Comparison of ENCODE assay signal across 11 cellular contexts in genomic region chr1:203891950-203892349, GRCh38.
"Had no signal": no experiment of that assay in that cellular context is flagged by ENCODE, and none has a peak within 500 bp of the region (broad histone marks: within the 10 kb centered on the region; RNA-seq: fewer than 3 reads in every experiment).

No MANE protein-coding gene starts in this region.

- H3K4me3 ChIP-seq: GM23338 had no signal

- H3K27ac Mint-ChIP-seq: GM23338, H9, HFFc6 had no signal

- H3K27ac ChIP-seq: KMS-11 had no signal

- FAIRE-seq: H1, H54, HTR-8/SVneo had no signal

- H3K4me3 Mint-ChIP-seq: GM23338, H9, HFFc6 had no signal

- H3K4me1 Mint-ChIP-seq: GM23338 had no signal

- H3K4me2 ChIP-seq: GM23338, KMS-11 had no signal

- ATAC-seq: GM23338 had no signal

- H3K9ac ChIP-seq: KMS-11 had no signal

- H2AFZ ChIP-seq: GM23338 had no signal

- DNase-seq: H9, HCEC 1CT, HFFc6, IMR-90, Karpas-422, KBM-7 had no signal
